Comparison of ENCODE assay signal across 17 cellular contexts in the genomic region with DNA sequence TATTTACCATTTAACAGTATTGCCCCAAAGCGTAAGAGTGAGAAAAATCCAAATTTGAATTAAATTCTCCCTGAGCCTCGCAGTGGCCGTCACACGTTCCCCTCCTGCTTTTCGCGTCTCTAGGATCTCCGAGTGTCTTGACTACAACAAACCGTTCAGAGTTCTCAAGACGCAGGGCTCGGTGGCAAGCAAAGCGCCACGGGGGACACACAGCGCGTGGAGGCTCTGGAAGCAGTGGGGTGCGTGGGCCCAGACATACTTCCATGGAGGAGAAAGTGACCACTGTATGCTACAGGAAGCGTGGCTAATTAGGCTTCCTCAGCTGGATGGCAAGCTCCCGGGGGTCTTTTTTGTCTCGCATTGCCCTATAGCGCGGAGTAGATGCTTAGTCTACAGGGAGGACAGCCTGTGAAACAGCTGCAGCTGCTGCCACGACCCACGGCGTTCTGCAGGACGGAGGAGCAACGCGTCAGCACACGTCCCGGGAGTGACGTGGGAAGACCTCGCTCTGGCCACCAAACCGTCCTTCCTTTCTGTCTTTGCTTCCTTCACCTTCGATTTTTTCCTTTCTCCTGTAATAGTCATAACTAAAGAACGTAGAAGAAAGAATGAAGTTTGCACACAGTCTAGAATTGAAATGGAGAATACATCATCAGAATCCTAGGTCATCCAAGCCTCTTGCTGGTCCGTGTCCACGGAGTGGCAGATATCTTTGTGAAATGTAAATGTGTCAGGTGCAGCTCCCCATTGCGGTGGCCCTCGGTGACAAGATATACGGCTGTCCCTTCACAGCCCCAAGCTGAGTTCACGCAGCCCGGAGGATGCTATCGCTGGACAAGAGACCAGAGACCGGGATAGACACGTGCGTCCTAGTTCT.
"Had no signal": no experiment of that assay in that cellular context is flagged by ENCODE, and none has a peak within 500 bp of the region (broad histone marks: within the 10 kb centered on the region; RNA-seq: fewer than 3 reads in every experiment).

No MANE protein-coding gene starts in this region.

- H3K27me3 Mint-ChIP-seq: activated CD4-positive, alpha-beta T cell treated with anti-CD3 and anti-CD28 coated beads, Interleukin-2, amount 10 ng/mL, durations not matched to agents 7 days and 5 days had no signal

- DNase-seq: activated CD4-positive, alpha-beta T cell treated with anti-CD3 and anti-CD28 coated beads, Interleukin-2, amount 10 ng/mL, durations not matched to agents 7 days and 5 days; activated CD8-positive, alpha-beta T cell treated with anti-CD3 and anti-CD28 coated beads, Interleukin-2, amount 10 ng/mL, durations not matched to agents 7 days and 5 days; activated naive CD4-positive, alpha-beta T cell treated with Interleukin-2 at 50 U/mL for 16 hours; activated naive CD8-positive, alpha-beta T cell treated with anti-CD3 and anti-CD28 coated beads, Interleukin-2, amount 10 ng/mL, durations not matched to agents 7 days and 5 days; activated T-cell treated with anti-CD3 and anti-CD28 coated beads, Interleukin-2, amount 50 U/mL, for 24 hours; anterior cingulate cortex; effector memory CD4-positive, alpha-beta T cell; glutamatergic neuron; hypothalamus; left ventricle myocardium superior; nephron progenitor cell; occipital lobe; stimulated activated CD4-positive, alpha-beta T cell treated with anti-CD3 and anti-CD28 coated beads, Interleukin-2, amount 100 ng/mL, for 24 hours; stimulated activated naive CD4-positive, alpha-beta T cell treated with Interleukin-2 at 50 U/mL for 16 hours had no signal

- H3K36me3 Mint-ChIP-seq: activated naive CD8-positive, alpha-beta T cell treated with anti-CD3 and anti-CD28 coated beads, Interleukin-2, amount 10 ng/mL, durations not matched to agents 7 days and 5 days; type B pancreatic cell had no signal

- H3K4me3 Mint-ChIP-seq: activated CD4-positive, alpha-beta T cell treated with anti-CD3 and anti-CD28 coated beads, Interleukin-2, amount 10 ng/mL, durations not matched to agents 7 days and 5 days; activated CD8-positive, alpha-beta T cell treated with anti-CD3 and anti-CD28 coated beads, Interleukin-2, amount 10 ng/mL, durations not matched to agents 7 days and 5 days; activated naive CD8-positive, alpha-beta T cell treated with anti-CD3 and anti-CD28 coated beads, Interleukin-2, amount 10 ng/mL, durations not matched to agents 7 days and 5 days; activated T-cell treated with anti-CD3 and anti-CD28 coated beads, Interleukin-2, amount 50 U/mL, for 24 hours; dendritic cell treated with granulocyte-macrophage colony-stimulating factor and Interleukin-4, amounts not matched to agents 40 ng/mL and 50 ng/mL, for 4 days; nephron progenitor cell; type B pancreatic cell had no signal

- H3K4me1 Mint-ChIP-seq: activated CD4-positive, alpha-beta T cell treated with anti-CD3 and anti-CD28 coated beads, Interleukin-2, amount 10 ng/mL, durations not matched to agents 7 days and 5 days; activated naive CD8-positive, alpha-beta T cell treated with anti-CD3 and anti-CD28 coated beads, Interleukin-2, amount 10 ng/mL, durations not matched to agents 7 days and 5 days had no signal

- H3K27ac Mint-ChIP-seq: activated CD4-positive, alpha-beta T cell treated with anti-CD3 and anti-CD28 coated beads, Interleukin-2, amount 10 ng/mL, durations not matched to agents 7 days and 5 days; activated CD8-positive, alpha-beta T cell treated with anti-CD3 and anti-CD28 coated beads, Interleukin-2, amount 10 ng/mL, durations not matched to agents 7 days and 5 days; activated naive CD8-positive, alpha-beta T cell treated with anti-CD3 and anti-CD28 coated beads, Interleukin-2, amount 10 ng/mL, durations not matched to agents 7 days and 5 days; activated T-cell treated with anti-CD3 and anti-CD28 coated beads, Interleukin-2, amount 50 U/mL, for 24 hours; activated T-helper 2 cell treated with anti-CD3 and anti-CD28 coated beads, Interferon-gamma antibody, Interleukin-2, Interleukin-4, amounts not matched to agents 10 μg/mL and 5 μg/mL and 100 μg/mL, durations not matched to agents 14 hours and 24 hours and 36 hours; dendritic cell treated with granulocyte-macrophage colony-stimulating factor and Interleukin-4, amounts not matched to agents 40 ng/mL and 50 ng/mL, for 4 days; nephron progenitor cell; type B pancreatic cell had no signal

- ATAC-seq: activated CD8-positive, alpha-beta T cell treated with anti-CD3 and anti-CD28 coated beads, Interleukin-2, amount 10 ng/mL, durations not matched to agents 7 days and 5 days; left ventricle myocardium superior had no signal
